9 cellular contexts compared by ENCODE assay signal in genomic region chr10:73647875-73648228, GRCh38. TPM values are rescaled to one million over a fixed set of nuclear protein-coding genes. Genes with fewer than 3 reads are reported as not detected.
DNase-seq lines count a peak whose midpoint lies in the region; TF ChIP-seq lines count a peak whose summit lies in the region.
"Had no signal": no experiment of that assay in that cellular context is flagged by ENCODE, and none has a peak within 500 bp of the region (broad histone marks: within the 10 kb centered on the region; RNA-seq: fewer than 3 reads in every experiment).

No MANE protein-coding gene starts in this region.

- POLR2A ChIA-PET in PC-9 (lab: Charles Lee; ENCODE audit: unreplicated experiment): no interaction called here

- H3K4me1 ChIP-seq in adipocyte (ENCODE audit: control insufficient read depth, insufficient read depth, low read length): peaks cover 4% of the 10 kb centered on the region
- H3K4me1 ChIP-seq in iPS-20b (ENCODE audit: insufficient read depth, low read length): peaks cover 5% of the 10 kb centered on the region
- H3K4me1 ChIP-seq in smooth muscle cell (ENCODE audit: low read depth): no peaks in the 10 kb centered on the region
- no peaks in the 10 kb centered on the region for H3K4me1 ChIP-seq in PC-9 (replicated peaks; ENCODE audit: insufficient read depth)

- no peaks in the 10 kb centered on the region for H3K9me2 ChIP-seq in PC-9 (ENCODE audit: insufficient read depth)

- H3K27ac ChIP-seq in iPS-20b (ENCODE audit: low read length) (no peak overlapping the region), smooth muscle cell (ENCODE audit: low read depth) (no peak overlapping the region), PC-9 (no peak overlapping the region)

- no peaks in the 10 kb centered on the region for H4K20me1 ChIP-seq in smooth muscle cell (ENCODE audit: low read depth)
- H4K20me1 ChIP-seq in PC-9 (ENCODE audit: insufficient read depth): no peaks in the 10 kb centered on the region

- H3F3A ChIP-seq in smooth muscle cell (ENCODE audit: low read depth) (peaks cover 7% of the 10 kb centered on the region), PC-9 (ENCODE audit: insufficient read depth, low read depth) (no peaks in the 10 kb centered on the region)

- H3K36me3 ChIP-seq in H7 (replicated peaks; ENCODE audit: control insufficient read depth, insufficient read depth, low read length) (no peaks in the 10 kb centered on the region), adipocyte (ENCODE audit: control insufficient read depth, insufficient read depth, low read length, severe bottlenecking) (no peaks in the 10 kb centered on the region), iPS-20b (ENCODE audit: insufficient read depth, low read depth, low read length) (no peaks in the 10 kb centered on the region), smooth muscle cell (ENCODE audit: low read depth) (no peaks in the 10 kb centered on the region), PC-9 (ENCODE audit: low read depth) (no peaks in the 10 kb centered on the region)

- H3K4me3 ChIP-seq in H7 (ENCODE audit: insufficient read depth, low read depth, low read length) (peak overlapping the region; percentile 57), adipocyte (ENCODE audit: low read length) (peak overlapping the region; percentile 81), iPS-20b (ENCODE audit: low read length) (peak overlapping the region; percentile 72; the same call in 1 of the 2 replicates), smooth muscle cell (peak overlapping the region; percentile 71), PC-9 (no peak overlapping the region)

- H3K79me2 ChIP-seq in smooth muscle cell (ENCODE audit: low read depth): no peaks in the 10 kb centered on the region
- no peaks in the 10 kb centered on the region for H3K79me2 ChIP-seq in PC-9 (ENCODE audit: low read depth)

- H3K9ac ChIP-seq in adipocyte (ENCODE audit: low read length) (peak overlapping the region; percentile 83), iPS-20b (ENCODE audit: low read depth, low read length) (peak overlapping the region; percentile 62; the same call in 1 of the 2 replicates), smooth muscle cell (ENCODE audit: low read depth) (peak overlapping the region; percentile 35)

- peak overlapping the region; percentile 81 for H2AFZ ChIP-seq in smooth muscle cell (ENCODE audit: low read depth)
- no peak overlapping the region for H2AFZ ChIP-seq in PC-9

- DNase-seq in H7 (no peak), adipocyte (ENCODE audit: low read depth) (no peak), smooth muscle cell (lab: John Stamatoyannopoulos, UW; ENCODE audit: unreplicated experiment) (no peak), GM13977 (ENCODE audit: low spot score) (no peak), PC-9 (no peak)
- no peak for DNase-seq in effector CD8-positive, alpha-beta T cell (lab: John Stamatoyannopoulos, UW)
- DNase-seq in central memory CD4-positive, alpha-beta T cell: no peak
- DNase-seq: NCI-H187 treated with DMSO at 0.1 percent for 48 hours had no signal

- CTCF ChIA-PET in PC-9 (lab: Charles Lee): interaction anchor here (0.5 kb wide), 1 partner anchor 103 kb away, joined by 4 read pairs; no protein-coding TSS in a partner anchor

- intact Hi-C loops in PC-9 (cut with micrococcal nuclease; ENCODE audit: unreplicated experiment): no loop called here

- no TSS peak for BruUV-seq in PC-9 (replicated peaks; lab: Mats Ljungman, UMichigan)

- 34% methylated on average over 13 of the region's 18 CpGs for WGBS in smooth muscle cell (ENCODE audit: low lambda C conversion rate)

- H3K27me3 ChIP-seq in H7 (ENCODE audit: control insufficient read depth, insufficient read depth, low read length) (no peaks in the 10 kb centered on the region; the same call in 1 of the 2 replicates), adipocyte (replicated peaks; ENCODE audit: control insufficient read depth, insufficient read depth, low read length) (no peaks in the 10 kb centered on the region), iPS-20b (ENCODE audit: insufficient read depth, low read length) (no peaks in the 10 kb centered on the region), smooth muscle cell (ENCODE audit: low read depth) (no peaks in the 10 kb centered on the region), PC-9 (ENCODE audit: insufficient read depth, low read depth) (no peaks in the 10 kb centered on the region)

- in situ Hi-C loops in GM13977 (cut with MboI; ENCODE audit: low pct_unique_long_range_greater_than_20kb, low sequenced_read_pairs, unreplicated experiment): loop anchor here (25.0 kb wide), 1 partner anchor 386 kb away; the partner anchor contains the start of gene MRPS16

- H3K9me3 ChIP-seq in adipocyte (ENCODE audit: control insufficient read depth, low read length) (no peaks in the 10 kb centered on the region), iPS-20b (ENCODE audit: insufficient read depth, low read depth, low read length) (no peaks in the 10 kb centered on the region), smooth muscle cell (replicated peaks; ENCODE audit: low read depth) (no peaks in the 10 kb centered on the region), PC-9 (ENCODE audit: insufficient read depth, low read depth) (no peaks in the 10 kb centered on the region)

- H3K4me2 ChIP-seq in smooth muscle cell: peak overlapping the region; percentile 97
- no peak overlapping the region for H3K4me2 ChIP-seq in PC-9

- TF ChIP-seq CTCF in smooth muscle cell (IDR thresholded peaks at IDR 0.05; ENCODE audit: borderline replicate concordance, insufficient read depth, poor library complexity, severe bottlenecking): no peak
- TF ChIP-seq CTCF in GM13977 (IDR thresholded peaks at IDR 0.05; ENCODE audit: extremely low read depth, insufficient read depth, missing control alignments): no peak
- TF ChIP-seq CTCF in PC-9 (conservative IDR thresholded peaks at IDR 0.05): no peak

RNA-seq across cellular contexts. Expression of gene MYOZ1, which starts 6.6 kb away (rescaled TPM):
- 2.0 and 2.8 TPM in 2 replicates for total RNA-seq in H7 (2014; rRNA removed; shearing (Covaris generic))
- total RNA-seq in smooth muscle cell: 2.4 and 3.9 TPM in 2 replicates
- 1.7 and 5.6 TPM in 2 replicates for polyA plus RNA-seq in smooth muscle cell
- 0.22 and 0.75 TPM in 2 replicates for total RNA-seq in PC-9 (2021)

RNA-seq across cellular contexts. Expression of gene SYNPO2L, which starts 8.0 kb away (rescaled TPM):
- total RNA-seq in H7 (2014; rRNA removed; shearing (Covaris generic)): 0.11 TPM in 1 of 2 replicates, not detected in the other
- total RNA-seq in smooth muscle cell: not detected in 2 replicates
- polyA plus RNA-seq in smooth muscle cell: 0.18 and 0.25 TPM in 2 replicates
- 0.76 and 1.2 TPM in 2 replicates for total RNA-seq in PC-9 (2021)

RNA-seq across cellular contexts. Expression of gene AGAP5, which starts 50.1 kb away (rescaled TPM):
- total RNA-seq in H7 (2014; rRNA removed; shearing (Covaris generic)): 4.4 and 6.0 TPM in 2 replicates
- 4.1 and 7.8 TPM in 2 replicates for total RNA-seq in smooth muscle cell
- polyA plus RNA-seq in smooth muscle cell: 1.4 and 3.2 TPM in 2 replicates
- total RNA-seq in PC-9 (2021): 13.4 and 14.0 TPM in 2 replicates

RNA-seq across cellular contexts. Expression of gene USP54, which starts 56.7 kb away (rescaled TPM):
- total RNA-seq in H7 (2014; rRNA removed; shearing (Covaris generic)): 25.0 and 28.4 TPM in 2 replicates
- total RNA-seq in smooth muscle cell (8.2 and 10.2 TPM in 2 replicates), PC-9 (2021) (38.3 and 52.4 TPM in 2 replicates)
- 3.1 and 6.8 TPM in 2 replicates for polyA plus RNA-seq in smooth muscle cell
